Comparison of ENCODE assay signal across 9 cellular contexts in genomic region chr17:19002805-19003542, GRCh38. TPM values are rescaled to one million over a fixed set of nuclear protein-coding genes. Genes with fewer than 3 reads are reported as not detected.
DNase-seq lines count a peak whose midpoint lies in the region; ATAC-seq, FAIRE-seq and TF ChIP-seq lines count a peak whose summit lies in the region.
"Had no signal": no experiment of that assay in that cellular context is flagged by ENCODE, and none has a peak within 500 bp of the region (broad histone marks: within the 10 kb centered on the region; RNA-seq: fewer than 3 reads in every experiment).

No MANE protein-coding gene starts in this region.

- H4K20me1 ChIP-seq in mammary epithelial cell (ENCODE audit: insufficient read depth, low read length): no peaks in the 10 kb centered on the region

- H3K9ac ChIP-seq in mammary epithelial cell (ENCODE audit: insufficient read depth, low read length): peak overlapping the region; percentile 61

- no peak for ATAC-seq in HG03442 (IDR thresholded peaks at IDR 0.05; ENCODE audit: unreplicated experiment)

- peaks cover 8% of the 10 kb centered on the region for H3K36me3 ChIP-seq in BJ (ENCODE audit: control insufficient read depth, insufficient read depth, low read length)
- H3K36me3 ChIP-seq in mammary epithelial cell (ENCODE audit: insufficient read depth, low read length): peaks cover 1% of the 10 kb centered on the region
- H3K36me3 ChIP-seq in mesodermal cell (ENCODE audit: control insufficient read depth, insufficient read depth, low read length): peaks cover 26% of the 10 kb centered on the region

- CTCF ChIA-PET in BJ (lab: Yijun Ruan, JAX): interaction anchor here (1.6 to 1.9 kb wide), 2 partner anchors 20 to 42 kb away, joined by 4 to 7 read pairs; no protein-coding TSS in a partner anchor
- CTCF ChIA-PET in mammary epithelial cell (lab: Charles Lee; ENCODE audit: low non-redundant PET): no interaction called here

- H3K9me3 ChIP-seq in mammary epithelial cell (replicated peaks; ENCODE audit: insufficient read depth, low read length) (no peaks in the 10 kb centered on the region), mesodermal cell (ENCODE audit: control insufficient read depth, low read length) (peaks cover 6% of the 10 kb centered on the region)

- intact Hi-C loops in mammary epithelial cell (cut with micrococcal nuclease): no loop called here

- POLR2A ChIA-PET in BJ (lab: Charles Lee): no interaction called here

- H2AFZ ChIP-seq in mammary epithelial cell (ENCODE audit: low read depth, low read length): no peak overlapping the region

- no peak for FAIRE-seq in RCC 7860 (lab: Jason Lieb, UNC)

- dilution Hi-C loops in mammary epithelial cell (cut with HindIII; ENCODE audit: low sequenced_read_pairs): no loop called here

- H3K4me3 ChIP-seq in BJ (ENCODE audit: low read depth, low read length) (peak overlapping the region; percentile 50), mammary epithelial cell (replicated peaks in 1 of 3; ENCODE audit: insufficient read depth in 1 of 3, low read depth in 2 of 3, low read length in 3 of 3) (peak overlapping the region; percentile 70 to 76 (median 74)), mesodermal cell (ENCODE audit: extremely low read depth, insufficient read depth, low read length, poor library complexity, severe bottlenecking) (peak overlapping the region; percentile 50)

- in situ Hi-C loops in mammary epithelial cell (cut with MboI; ENCODE audit: low sequenced_read_pairs in 2 of 2): no loop called here

- 73% methylated on average over 6 of the region's 11 CpGs for WGBS in mammary epithelial cell (ENCODE audit: low coverage, missing lambda C conversion rate)
- WGBS in mesodermal cell (ENCODE audit: insufficient coverage in 2 of 2), 2 experiments: 48 to 58% methylated on average over 7 to 8 of the region's 11 CpGs

- TF ChIP-seq CTCF in BJ (IDR thresholded peaks at IDR 0.05; ENCODE audit: insufficient read depth, low read depth, low read length) (no peak), mammary epithelial cell (conservative IDR thresholded peaks at IDR 0.05 in 1 of 2, IDR thresholded peaks at IDR 0.05 in 1 of 2; ENCODE audit: extremely low read depth in 1 of 2, insufficient read depth in 1 of 2, low read depth in 1 of 2, low read length in 2 of 2) (no peak)

- H3K4me1 ChIP-seq in mammary epithelial cell (ENCODE audit: insufficient read depth, low read length): peaks cover 52% of the 10 kb centered on the region
- peaks cover 2% of the 10 kb centered on the region for H3K4me1 ChIP-seq in mesodermal cell (ENCODE audit: control insufficient read depth, insufficient read depth, low read length, poor library complexity, severe bottlenecking)

- H3K27ac ChIP-seq in mammary epithelial cell (ENCODE audit: insufficient read depth, low read depth, low read length) (peak overlapping the region; percentile 45), mesodermal cell (ENCODE audit: low read depth, low read length, severe bottlenecking) (no peak overlapping the region)

- H3K27me3 ChIP-seq in BJ (ENCODE audit: control insufficient read depth, insufficient read depth, low read length) (no peaks in the 10 kb centered on the region), mammary epithelial cell (ENCODE audit: insufficient read depth, low read length) (no peaks in the 10 kb centered on the region)

- BruUV-seq in mammary epithelial cell (replicated peaks; lab: Mats Ljungman, UMichigan): no TSS peak

- no peak for DNase-seq in BJ (ENCODE audit: low read depth)
- peak; percentile 52 for DNase-seq in M059J (ENCODE audit: low read depth)
- DNase-seq in mammary epithelial cell: peak; percentile 13
- DNase-seq in SIG-M5 treated with dmso at 0.1 percent for 504 hours (lab: John Stamatoyannopoulos, UW; ENCODE audit: unreplicated experiment): no peak
- no peak for DNase-seq in RCC 7860 (ENCODE audit: low spot score)
- no peak for DNase-seq in NCI-H345 treated with DMSO at 0.1 percent for 48 hours (lab: John Stamatoyannopoulos, UW; ENCODE audit: unreplicated experiment)

- peak overlapping the region; percentile 99 for H3K4me2 ChIP-seq in mammary epithelial cell (ENCODE audit: insufficient read depth, low read depth, low read length)

- H3K79me2 ChIP-seq in mammary epithelial cell (ENCODE audit: insufficient read depth, low read length): peaks cover 52% of the 10 kb centered on the region

RNA-seq across cellular contexts. Expression of gene FAM83G, which starts 1.6 kb away (rescaled TPM):
- polyA plus RNA-seq in BJ (2011; rRNA removed): 5.5 and 10.3 TPM in 2 replicates
- 8.6 and 8.8 TPM in 2 replicates for polyA minus RNA-seq in BJ (2011; rRNA and poly(A)+ RNA removed)
- 6.5 and 15.0 TPM in 2 replicates for total RNA-seq in M059J (2014; rRNA removed; shearing (Covaris generic))
- 10 to 100 TPM; 25.7 to 36.3 TPM for total RNA-seq in mammary epithelial cell
- polyA plus RNA-seq in mammary epithelial cell: 17.4 TPM
- 24.7 TPM for polyA minus RNA-seq in mammary epithelial cell
- 7.1 TPM for polyA plus RNA-seq in mesodermal cell (2013, experiment 1 of 2)
- polyA plus RNA-seq in mesodermal cell (2013, experiment 2 of 2): 6.7 TPM
- polyA plus RNA-seq: neural cell had no signal

RNA-seq across cellular contexts. Expression of gene GRAP, which starts 43.8 kb away (rescaled TPM):
- polyA plus RNA-seq in BJ (2011; rRNA removed): 0.05 and 0.06 TPM in 2 replicates
- not detected in 2 replicates for polyA minus RNA-seq in BJ (2011; rRNA and poly(A)+ RNA removed)
- total RNA-seq in M059J (2014; rRNA removed; shearing (Covaris generic)): 0.07 and 0.59 TPM in 2 replicates
- total RNA-seq in mammary epithelial cell: not detected
- polyA plus RNA-seq in mammary epithelial cell: not detected
- polyA minus RNA-seq in mammary epithelial cell: not detected
- 4.4 TPM for polyA plus RNA-seq in mesodermal cell (2013, experiment 1 of 2)
- polyA plus RNA-seq in mesodermal cell (2013, experiment 2 of 2): 3.8 TPM

RNA-seq across cellular contexts. Expression of gene SLC5A10, which starts 51.0 kb away (rescaled TPM):
- polyA plus RNA-seq in BJ (2011; rRNA removed) (0.05 TPM in 1 of 2 replicates, not detected in the other), mammary epithelial cell (not detected)
- polyA minus RNA-seq in BJ (2011; rRNA and poly(A)+ RNA removed): 0.14 TPM in 1 of 2 replicates, not detected in the other
- 0.27 TPM in 1 of 2 replicates, not detected in the other for total RNA-seq in M059J (2014; rRNA removed; shearing (Covaris generic))
- total RNA-seq in mammary epithelial cell: not detected
- not detected for polyA minus RNA-seq in mammary epithelial cell
- 0.15 TPM for polyA plus RNA-seq in mesodermal cell (2013, experiment 1 of 2)
- not detected for polyA plus RNA-seq in mesodermal cell (2013, experiment 2 of 2)
- polyA plus RNA-seq: neural cell had no signal

Comparison
In these comparisons a context has a peak if more than half of its experiments do, and no peak if none do; other contexts are left out.
1. DNase-seq: peak in M059J (single experiment) and mammary epithelial cell (single experiment); none in BJ (single experiment), SIG-M5 treated with dmso at 0.1 percent for 504 hours (single experiment), RCC 7860 (single experiment) and NCI-H345 treated with DMSO at 0.1 percent for 48 hours (single experiment).
2. Peak in every context shown above with its lines, with median percentiles within 50 percentile points of each other: H3K4me3 ChIP-seq.